Comparison of ENCODE assay signal across 8 cellular contexts in the genomic region with DNA sequence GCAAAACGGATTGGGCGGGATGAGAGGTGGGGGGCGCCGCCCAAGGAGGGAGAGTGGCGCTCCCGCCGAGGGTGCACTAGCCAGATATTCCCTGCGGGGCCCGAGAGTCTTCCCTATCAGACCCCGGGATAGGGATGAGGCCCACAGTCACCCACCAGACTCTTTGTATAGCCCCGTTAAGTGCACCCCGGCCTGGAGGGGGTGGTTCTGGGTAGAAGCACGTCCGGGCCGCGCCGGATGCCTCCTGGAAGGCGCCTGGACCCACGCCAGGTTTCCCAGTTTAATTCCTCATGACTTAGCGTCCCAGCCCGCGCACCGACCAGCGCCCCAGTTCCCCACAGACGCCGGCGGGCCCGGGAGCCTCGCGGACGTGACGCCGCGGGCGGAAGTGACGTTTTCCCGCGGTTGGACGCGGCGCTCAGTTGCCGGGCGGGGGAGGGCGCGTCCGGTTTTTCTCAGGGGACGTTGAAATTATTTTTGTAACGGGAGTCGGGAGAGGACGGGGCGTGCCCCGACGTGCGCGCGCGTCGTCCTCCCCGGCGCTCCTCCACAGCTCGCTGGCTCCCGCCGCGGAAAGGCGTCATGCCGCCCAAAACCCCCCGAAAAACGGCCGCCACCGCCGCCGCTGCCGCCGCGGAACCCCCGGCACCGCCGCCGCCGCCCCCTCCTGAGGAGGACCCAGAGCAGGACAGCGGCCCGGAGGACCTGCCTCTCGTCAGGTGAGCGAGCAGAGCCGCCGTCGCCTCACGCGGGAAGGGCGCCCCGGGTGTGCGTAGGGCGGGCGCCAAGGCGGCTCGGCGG. TPM values are rescaled to one million over a fixed set of nuclear protein-coding genes. Genes with fewer than 3 reads are reported as not detected.
A peak's percentile ranks its signal among the peaks of the same experiment; 100 is the strongest.
DNase-seq lines count a peak whose midpoint lies in the region; ATAC-seq and TF ChIP-seq lines count a peak whose summit lies in the region.

Gene RB1, plus strand, starts transcription at position 421 of the 801 bp plus-strand sequence. Its CDS starts 162 bp downstream, at position 583.

- no peaks in the 10 kb centered on the region for H3K9me3 Mint-ChIP-seq in nephron

- no peak for TF ChIP-seq CTCF in fibroblast of the aortic adventitia (IDR thresholded peaks at IDR 0.05; ENCODE audit: insufficient read depth, low read length)
- TF ChIP-seq CTCF in nephron (IDR thresholded peaks at IDR 0.05; ENCODE audit: unreplicated experiment in 3 of 3), result no peak

- ATAC-seq in stimulated activated naive CD8-positive, alpha-beta T cell treated with anti-CD3 and anti-CD28 coated beads, Interleukin-15, Interleukin-2, amounts not matched to agents 100 U/mL and 50 U/mL, for 24 hours, result peak; percentile 86

- H3K36me3 Mint-ChIP-seq in nephron (ENCODE audit: low read depth), result peaks cover 8% of the 10 kb centered on the region

- H3K4me1 Mint-ChIP-seq in nephron, result peaks cover 30% of the 10 kb centered on the region

- no peaks in the 10 kb centered on the region for H3K27me3 Mint-ChIP-seq in nephron (ENCODE audit: low read depth)

- DNase-seq in EH (ENCODE audit: low read depth), result peak; percentile 91
- DNase-seq in GOT3 (lab: John Stamatoyannopoulos, UW), result peak; percentile 51
- DNase-seq in LHCN-M2 (ENCODE audit: low read depth), result peak; percentile 94
- peak; percentile 73 to 85 for DNase-seq in SHP77 (lab: John Stamatoyannopoulos, UW)
- DNase-seq in activated effector memory CD4-positive, alpha-beta T cell treated with anti-CD3 and anti-CD28 coated beads, Interleukin-2, amount 50 U/mL, for 16 hours, result peak; percentile 96
- DNase-seq in fibroblast of the aortic adventitia (ENCODE audit: low read depth), result peak; percentile 87
- DNase-seq in stimulated activated naive CD8-positive, alpha-beta T cell treated with anti-CD3 and anti-CD28 coated beads, Interleukin-15, Interleukin-2, amounts not matched to agents 100 U/mL and 50 U/mL, for 24 hours, result peak; percentile 94

- peak within 1 kb of the TSS; percentile 83 for H3K4me3 ChIP-seq in fibroblast of the aortic adventitia (ENCODE audit: low read depth, low read length)

- peak within 1 kb of the TSS; percentile 98 to 99 (median 99) for H3K27ac Mint-ChIP-seq in nephron

- H3K4me3 Mint-ChIP-seq in nephron, result peak within 1 kb of the TSS; percentile 83 to 92 (median 91)

RNA-seq across cellular contexts. Expression of gene RB1, which starts in this region (rescaled TPM):
- total RNA-seq in LHCN-M2 (2014; rRNA removed) (50.6 and 58.2 TPM in 2 replicates), fibroblast of the aortic adventitia (ENCODE audit: low replicate concordance) (23.3 and 48.4 TPM in 2 replicates)
- polyA plus RNA-seq in LHCN-M2 (2012), result 13.2 TPM

Comparison
In these comparisons a context has a peak if more than half of its experiments do, and no peak if none do; other contexts are left out.
1. Peak in every context shown above with its lines: DNase-seq, ATAC-seq and H3K4me3 ChIP-seq.